Comparison of ENCODE assay signal across 16 cellular contexts in genomic region chr11:8221025-8221723, GRCh38. TPM values are rescaled to one million over a fixed set of nuclear protein-coding genes. Genes with fewer than 3 reads are reported as not detected.
DNase-seq lines count a peak whose midpoint lies in the region; ATAC-seq and TF ChIP-seq lines count a peak whose summit lies in the region.
"Had no signal": no experiment of that assay in that cellular context is flagged by ENCODE, and none has a peak within 500 bp of the region (broad histone marks: within the 10 kb centered on the region; RNA-seq: fewer than 3 reads in every experiment).

No MANE protein-coding gene starts in this region.

- H3K4me3 ChIP-seq in AG10803 (ENCODE audit: low read length) (no peak overlapping the region), mesendoderm (ENCODE audit: low read length) (no peak overlapping the region), heart right ventricle (no peak overlapping the region)
- no peak overlapping the region for H3K4me3 ChIP-seq in CD8-positive, alpha-beta T cell (ENCODE audit: low read depth, low read length)
- H3K4me3 ChIP-seq: BLaER1, GM12878, GM23338, HAP-1 had no signal

- H4K8ac ChIP-seq in mesendoderm (ENCODE audit: low read depth, low read length): no peak overlapping the region

- no peak overlapping the region for H3K27ac ChIP-seq in mesendoderm (ENCODE audit: low read depth, low read length)
- no peak overlapping the region for H3K27ac ChIP-seq in CD8-positive, alpha-beta T cell (ENCODE audit: low read depth, low read length)
- no peak overlapping the region for H3K27ac ChIP-seq in heart right ventricle
- H3K27ac ChIP-seq: 22Rv1, BLaER1, HL-60 had no signal

- no peak overlapping the region for H3K4me2 ChIP-seq in mesendoderm (ENCODE audit: low read length)
- H3K4me2 ChIP-seq: BLaER1, GM23338 had no signal

- CTCF ChIA-PET in CD8-positive, alpha-beta T cell (lab: Charles Lee): interaction anchor here (0.9 to 1.6 kb wide), 2 partner anchors 9 to 13 kb away, joined by 4 to 7 read pairs; no protein-coding TSS in a partner anchor

- no peak overlapping the region for H2BK5ac ChIP-seq in mesendoderm (ENCODE audit: low read length)

- H3K27ac Mint-ChIP-seq in chondrocyte (ENCODE audit: unreplicated experiment): no peak overlapping the region
- H3K27ac Mint-ChIP-seq in CD8-positive, alpha-beta T cell: no peak overlapping the region
- H3K27ac Mint-ChIP-seq: GM23338 had no signal

- no peak overlapping the region for H3K18ac ChIP-seq in mesendoderm (ENCODE audit: low read length)

- no peaks in the 10 kb centered on the region for H3K9me3 ChIP-seq in CD8-positive, alpha-beta T cell (ENCODE audit: low read length)
- no peaks in the 10 kb centered on the region for H3K9me3 ChIP-seq in heart right ventricle
- H3K9me3 ChIP-seq: BLaER1, HAP-1 had no signal

- H3K27me3 ChIP-seq in mesendoderm (ENCODE audit: insufficient read depth, low read length, poor library complexity) (no peaks in the 10 kb centered on the region), heart right ventricle (peaks cover 0 to 4% (median 0%) of the 10 kb centered on the region in 7 donors)
- H3K27me3 ChIP-seq in CD8-positive, alpha-beta T cell (ENCODE audit: insufficient read depth, low read length): no peaks in the 10 kb centered on the region

- no peaks in the 10 kb centered on the region for H3K36me3 Mint-ChIP-seq in chondrocyte (ENCODE audit: low read depth)
- H3K36me3 Mint-ChIP-seq in CD8-positive, alpha-beta T cell: no peaks in the 10 kb centered on the region

- POLR2A ChIA-PET in CD8-positive, alpha-beta T cell (lab: Charles Lee): no interaction called here

- H2BK15ac ChIP-seq in mesendoderm (replicated peaks; ENCODE audit: low read depth): no peak overlapping the region

- H3K27me3 Mint-ChIP-seq in chondrocyte (ENCODE audit: low read depth): peaks cover 2% of the 10 kb centered on the region
- peaks cover 5% of the 10 kb centered on the region for H3K27me3 Mint-ChIP-seq in CD8-positive, alpha-beta T cell (ENCODE audit: low read depth)

- H3K4ac ChIP-seq in mesendoderm (ENCODE audit: low read depth, low read length): no peak overlapping the region

- H3K36me3 ChIP-seq in mesendoderm (ENCODE audit: control insufficient read depth, insufficient read depth, low read length) (no peaks in the 10 kb centered on the region), heart right ventricle (no peaks in the 10 kb centered on the region)
- H3K36me3 ChIP-seq in CD8-positive, alpha-beta T cell (ENCODE audit: insufficient read depth, low read length): no peaks in the 10 kb centered on the region
- H3K36me3 ChIP-seq: BLaER1, HAP-1 had no signal

- H3K79me1 ChIP-seq in mesendoderm (ENCODE audit: low read length): no peaks in the 10 kb centered on the region

- no peak overlapping the region for H3K56ac ChIP-seq in mesendoderm (ENCODE audit: low read length)

- H3K9ac ChIP-seq in mesendoderm (ENCODE audit: low read length): no peak overlapping the region
- H3K9ac ChIP-seq: BLaER1 had no signal

- intact Hi-C loops in posterior vena cava (cut with DNase I) (loop anchor here in 1 of 2 donors (10.0 kb wide), 2 partner anchors 344 to 734 kb away; no protein-coding TSS in a partner anchor), heart right ventricle (cut with DNase I) (loop anchor here in 5 of 10 donors (5.0 to 10.0 kb wide), 3 partner anchors 46 to 94 kb away; no protein-coding TSS in a partner anchor)
- intact Hi-C loops in CD8-positive, alpha-beta T cell (cut with DNase I, micrococcal nuclease): loop anchor here in 1 of 2 experiments (5.0 kb wide), 1 partner anchor 916 kb away; no protein-coding TSS in a partner anchor

- no peak overlapping the region for H2AK5ac ChIP-seq in mesendoderm (ENCODE audit: low read length)

- H3K79me2 ChIP-seq in mesendoderm (ENCODE audit: control insufficient read depth, insufficient read depth, low read length): no peaks in the 10 kb centered on the region

- no peaks in the 10 kb centered on the region for H3K9me3 Mint-ChIP-seq in chondrocyte (ENCODE audit: low read depth)
- no peaks in the 10 kb centered on the region for H3K9me3 Mint-ChIP-seq in CD8-positive, alpha-beta T cell
- H3K9me3 Mint-ChIP-seq: GM23338 had no signal

- peak; percentile 5 for DNase-seq in AG10803 (ENCODE audit: low read depth)
- peak; percentile 50 for DNase-seq in chondrocyte (ENCODE audit: low spot score)
- DNase-seq in mesendoderm: peak; percentile 55
- DNase-seq in posterior vena cava (ENCODE audit: low spot score): peak; percentile 71
- no peak for DNase-seq in G401 (ENCODE audit: low spot score)
- DNase-seq in CD8-positive, alpha-beta T cell: no peak
- DNase-seq in heart right ventricle: no peak
- DNase-seq in activated effector memory CD4-positive, alpha-beta T cell treated with Interleukin-2 at 50 U/mL for 16 hours: no peak
- DNase-seq: DMS53 had no signal

- no peak overlapping the region for H4K5ac ChIP-seq in mesendoderm (ENCODE audit: low read length)

- H3K4me1 ChIP-seq in mesendoderm (ENCODE audit: control insufficient read depth, low read depth, low read length) (no peaks in the 10 kb centered on the region), heart right ventricle (peaks cover 0 to 6% (median 4%) of the 10 kb centered on the region in 9 donors)
- no peaks in the 10 kb centered on the region for H3K4me1 ChIP-seq in CD8-positive, alpha-beta T cell (ENCODE audit: insufficient read depth, low read length)
- H3K4me1 ChIP-seq: HAP-1 had no signal

- ATAC-seq in CD8-positive, alpha-beta T cell: no peak
- ATAC-seq in heart right ventricle: no peak
- ATAC-seq: GM12878, GM23338 had no signal

- no peak overlapping the region for H2BK120ac ChIP-seq in mesendoderm (ENCODE audit: low read depth, low read length)

- no peak overlapping the region for H3K23ac ChIP-seq in mesendoderm (ENCODE audit: low read length)

- in situ Hi-C loops in G401 (cut with HindIII; ENCODE audit: low sequenced_read_pairs): no loop called here

- WGBS in mesendoderm (ENCODE audit: extremely low coverage, insufficient coverage, low lambda C conversion rate): no CpG with 5 or more reads among the region's 9 CpGs
- 86 to 90% methylated on average over 9 of the region's 9 CpGs for WGBS in heart right ventricle, 2 donors

- H3K4me3 Mint-ChIP-seq in chondrocyte (ENCODE audit: unreplicated experiment): no peak overlapping the region
- no peak overlapping the region for H3K4me3 Mint-ChIP-seq in CD8-positive, alpha-beta T cell
- H3K4me3 Mint-ChIP-seq: GM23338 had no signal

- TF ChIP-seq CTCF in AG10803 (conservative IDR thresholded peaks at IDR 0.05; ENCODE audit: low read length): no peak
- no peak for TF ChIP-seq CTCF in chondrocyte (IDR thresholded peaks at IDR 0.05)
- no peak for TF ChIP-seq CTCF in CD8-positive, alpha-beta T cell (IDR thresholded peaks at IDR 0.05)
- no peak for TF ChIP-seq CTCF in heart right ventricle (IDR thresholded peaks at IDR 0.05)

- no peaks in the 10 kb centered on the region for H3K4me1 Mint-ChIP-seq in chondrocyte (ENCODE audit: low read depth)
- H3K4me1 Mint-ChIP-seq in CD8-positive, alpha-beta T cell (ENCODE audit: low read depth): peaks cover 2% of the 10 kb centered on the region

RNA-seq across cellular contexts. Expression of gene LMO1, which starts 42.5 kb away (rescaled TPM):
- not detected in 3 replicates for total RNA-seq in chondrocyte
- 0.65 TPM for polyA plus RNA-seq in mesendoderm (2013, experiment 1 of 2)
- polyA plus RNA-seq in mesendoderm (2013, experiment 2 of 2): 0.59 TPM
- total RNA-seq in posterior vena cava: under 1 TPM in 1 of 2 donors, not detected in 1; 0.38 TPM
- not detected in 2 replicates for total RNA-seq in G401 (2014; rRNA removed; shearing (Covaris generic))
- total RNA-seq in CD8-positive, alpha-beta T cell: not detected
- 1 to 10 TPM in 8 of 10 donors, under 1 TPM in 2; 0.61 to 6.6 (median 2.4) TPM for total RNA-seq in heart right ventricle
- 1 to 10 TPM in 1 of 2 donors, under 1 TPM in 1; 0.55 to 4.0 TPM for polyA plus RNA-seq in heart right ventricle
- total RNA-seq: A673, GM12878, GM23338 had no signal
- polyA plus RNA-seq: GM12878 had no signal

RNA-seq across cellular contexts. Expression of gene RIC3, which starts 52.3 kb away (rescaled TPM):
- total RNA-seq in chondrocyte: 0.12 to 0.41 TPM in 2 of 3 replicates, not detected in the other
- polyA plus RNA-seq in mesendoderm (2013, experiment 1 of 2): 8.3 TPM
- polyA plus RNA-seq in mesendoderm (2013, experiment 2 of 2): 8.8 TPM
- 1 to 10 TPM; 6.0 to 7.7 TPM for total RNA-seq in posterior vena cava
- not detected in 2 replicates for total RNA-seq in G401 (2014; rRNA removed; shearing (Covaris generic))
- total RNA-seq in CD8-positive, alpha-beta T cell: 10 to 100 TPM; 34.8 to 37.1 TPM
- 10 to 100 TPM; 10.6 to 16.5 (median 12.5) TPM for total RNA-seq in heart right ventricle
- polyA plus RNA-seq in heart right ventricle: 10 to 100 TPM in 1 of 2 donors, 1 to 10 TPM in 1; 4.7 to 17.0 TPM
- total RNA-seq: A673 had no signal

Comparison
In these comparisons a context has a peak if more than half of its experiments do, and no peak if none do; other contexts are left out.
1. DNase-seq: peak in AG10803 (single experiment), chondrocyte (single experiment), mesendoderm (single experiment) and posterior vena cava (single experiment); none in G401 (single experiment), CD8-positive, alpha-beta T cell (0 of 7), heart right ventricle (0 of 2) and activated effector memory CD4-positive, alpha-beta T cell treated with Interleukin-2 at 50 U/mL for 16 hours (single experiment).